In genomic region chr7:38178004-38178694, GRCh38 we compare ENCODE assay signal across 8 cellular contexts.
DNase-seq lines count a peak whose midpoint lies in the region; ATAC-seq, FAIRE-seq and TF ChIP-seq lines count a peak whose summit lies in the region.

TSS of gene STARD3NL (plus strand) at chr7:38178245. CDS start at chr7:38207505, 29,260 bp downstream.

- DNase-seq in AG10803 (ENCODE audit: low read depth) (peak; percentile 100), NCI-H446 treated with DMSO at 0.1 percent for 48 hours (lab: John Stamatoyannopoulos, UW) (peak; percentile 100), cerebellar cortex (ENCODE audit: low spot score) (peak; percentile 100)
- peak; percentile 77 for DNase-seq in stimulated activated CD4-positive, alpha-beta T cell treated with anti-CD3 and anti-CD28 coated beads, Interleukin-12 subunit alpha, Interleukin-12 subunit beta, amount 100 ng/mL, for 4 hours

- H3K4me3 ChIP-seq in AG10803 (ENCODE audit: low read length) = peak within 1 kb of the TSS; percentile 83

- ATAC-seq in GM19035 (IDR thresholded peaks at IDR 0.05; ENCODE audit: unreplicated experiment) (peak; percentile 99), HG03354 (IDR thresholded peaks at IDR 0.05; ENCODE audit: poor library complexity, severe bottlenecking, unreplicated experiment) (peak; percentile 99)
- ATAC-seq in activated CD4-positive, CD25-positive, alpha-beta regulatory T cell treated with anti-CD3 and anti-CD28 coated beads, Interleukin-2, amount 50 U/mL, for 24 hours = peak; percentile 99

- TF ChIP-seq CTCF in AG10803 (conservative IDR thresholded peaks at IDR 0.05; ENCODE audit: low read length) = no peak; the same call in 1 of the 2 replicates

- FAIRE-seq in islet of Langerhans (lab: Jason Lieb, UNC) = peak; percentile 93

Comparison
In these comparisons a context has a peak if more than half of its experiments do, and no peak if none do; other contexts are left out.
1. Peak in every context shown above with its lines: DNase-seq, ATAC-seq and H3K4me3 ChIP-seq.